ENCODE assay signal across 8 cellular contexts in genomic region chr19:11598103-11598483, GRCh38.
DNase-seq lines count a peak whose midpoint lies in the region; FAIRE-seq and TF ChIP-seq lines count a peak whose summit lies in the region.

No MANE protein-coding gene starts in this region.

- H3K9ac ChIP-seq in SK-N-MC (ENCODE audit: insufficient read length) (peak overlapping the region; percentile 95), rectal smooth muscle tissue (ENCODE audit: low read length) (peak overlapping the region; percentile 99)

- no peak for FAIRE-seq in HTR-8/SVneo (lab: Jason Lieb, UNC)

- peaks cover 3% of the 10 kb centered on the region; the same call in 1 of the 2 replicates for H3K9me3 ChIP-seq in SK-N-MC (ENCODE audit: low read depth, low read length)

- H3K36me3 ChIP-seq in SK-N-MC (ENCODE audit: insufficient read depth, low read length): peaks cover 30% of the 10 kb centered on the region
- H3K36me3 ChIP-seq in rectal smooth muscle tissue (ENCODE audit: control insufficient read depth, insufficient read depth, low read length): no peaks in the 10 kb centered on the region

- H3K27me3 ChIP-seq in rectal smooth muscle tissue (ENCODE audit: control insufficient read depth, insufficient read depth, low read length): no peaks in the 10 kb centered on the region

- H3K27ac ChIP-seq in SK-N-MC (no peak overlapping the region), rectal smooth muscle tissue (ENCODE audit: low read depth, low read length) (peak overlapping the region; percentile 98)

- no peak for TF ChIP-seq CTCF in GM12864 (IDR thresholded peaks at IDR 0.05; ENCODE audit: low read depth, low read length, missing control alignments)

- no peak for DNase-seq in GM12864 (ENCODE audit: low read depth)
- no peak for DNase-seq in SK-N-MC (ENCODE audit: low read depth, low spot score)
- peak; percentile 38 for DNase-seq in fibroblast of peridontal ligament (ENCODE audit: extremely low read depth)
- no peak for DNase-seq in medulla oblongata (ENCODE audit: extremely low spot score)
- no peak for DNase-seq in NOMO-1 (lab: John Stamatoyannopoulos, UW; ENCODE audit: unreplicated experiment in 2 of 2)
- no peak for DNase-seq in NCI-H1105 (lab: John Stamatoyannopoulos, UW)
- no peak for DNase-seq in HTR-8/SVneo (ENCODE audit: insufficient read length, low spot score)

- H3K4me3 ChIP-seq in GM12864 (ENCODE audit: low read depth, low read length) (peak overlapping the region; percentile 90), SK-N-MC (peak overlapping the region; percentile 90), rectal smooth muscle tissue (ENCODE audit: low read length) (peak overlapping the region; percentile 99)

- peaks cover 4% of the 10 kb centered on the region for H3K4me1 ChIP-seq in rectal smooth muscle tissue (ENCODE audit: control insufficient read depth, insufficient read depth, low read length)
